ENCODE assay signal across 8 cellular contexts in genomic region chr17:82450357-82451106, GRCh38. TPM values are rescaled to one million over a fixed set of nuclear protein-coding genes. Genes with fewer than 3 reads are reported as not detected.
A peak's percentile ranks its signal among the peaks of the same experiment; 100 is the strongest.
DNase-seq lines count a peak whose midpoint lies in the region; ATAC-seq and TF ChIP-seq lines count a peak whose summit lies in the region.

Gene CYBC1 (minus strand): TSS chr17:82450752. CDS start chr17:82449254, 1,498 bp downstream.

- intact Hi-C loops in vagina (cut with DNase I) = no loop called here

- no peaks in the 10 kb centered on the region for H3K27me3 ChIP-seq in vagina

- H3K9me3 ChIP-seq in vagina = no peaks in the 10 kb centered on the region

- peaks cover 44% of the 10 kb centered on the region for H3K4me1 ChIP-seq in vagina

- H3K36me3 ChIP-seq in vagina = no peaks in the 10 kb centered on the region

- in situ Hi-C loops in astrocyte of the cerebellum (cut with HindIII; ENCODE audit: low sequenced_read_pairs) = no loop called here

- TF ChIP-seq CTCF in astrocyte of the cerebellum (IDR thresholded peaks at IDR 0.05; ENCODE audit: low read depth, low read length, missing control alignments) (no peak), vagina (IDR thresholded peaks at IDR 0.05) (no peak)

- TF ChIP-seq POLR2A in vagina (IDR thresholded peaks at IDR 0.05) = peak in 1 of 2 donors; percentile 68

- H3K4me3 ChIP-seq in astrocyte of the cerebellum (ENCODE audit: low read depth, low read length) (peak within 1 kb of the TSS; percentile 86), vagina (peak within 1 kb of the TSS; percentile 88 to 95)

- DNase-seq in NCI-H2081 (lab: John Stamatoyannopoulos, UW) (peak; percentile 90 to 96), T1000 (lab: John Stamatoyannopoulos, UW) (peak; percentile 89), astrocyte of the cerebellum (ENCODE audit: low read depth) (peak; percentile 85), hepatic stellate cell (ENCODE audit: low spot score) (peak; percentile 89), renal cortical epithelial cell (ENCODE audit: low read depth) (peak; percentile 85), vagina (ENCODE audit: extremely low spot score in 2 of 2) (no peak)

- ATAC-seq in GM18498 (IDR thresholded peaks at IDR 0.05; ENCODE audit: unreplicated experiment) (peak; percentile 71), HG02973 (IDR thresholded peaks at IDR 0.05; ENCODE audit: unreplicated experiment) (peak; percentile 57)

- H3K27ac ChIP-seq in vagina = peak within 1 kb of the TSS; percentile 85

RNA-seq across cellular contexts. Expression of gene CYBC1, which starts in this region (rescaled TPM):
- 30.6 and 100 TPM in 2 replicates for total RNA-seq in renal cortical epithelial cell
- 51.6 TPM for total RNA-seq in vagina

Comparison
In these comparisons a context has a peak if more than half of its experiments do, and no peak if none do; other contexts are left out.
1. DNase-seq: peak in NCI-H2081 (2 of 2), T1000 (single experiment), astrocyte of the cerebellum (single experiment), hepatic stellate cell (single experiment) and renal cortical epithelial cell (single experiment); none in vagina (0 of 2).